18 cellular contexts compared by ENCODE assay signal in the genomic region with DNA sequence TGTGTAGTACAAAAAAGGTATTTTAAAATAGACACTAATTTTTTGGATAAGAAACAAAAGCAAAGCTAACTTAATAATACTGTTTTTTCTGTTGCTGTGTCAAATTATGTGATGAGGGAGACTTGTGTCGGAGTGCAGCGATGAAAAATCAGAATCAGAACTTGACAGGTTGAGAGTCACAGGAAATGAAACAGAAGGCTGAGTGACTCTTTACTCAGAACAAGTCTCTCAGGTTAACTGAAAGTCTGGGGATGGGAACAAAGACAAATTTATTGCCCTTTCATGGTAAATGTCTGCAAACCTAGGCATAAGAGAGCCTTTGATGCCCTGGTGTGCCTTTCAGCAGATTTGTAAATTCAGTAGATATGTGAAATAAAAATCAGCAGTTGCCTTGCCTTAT.
A peak's percentile ranks its signal among the peaks of the same experiment; 100 is the strongest.
DNase-seq lines count a peak whose midpoint lies in the region; ATAC-seq and TF ChIP-seq lines count a peak whose summit lies in the region.
"Had no signal": no experiment of that assay in that cellular context is flagged by ENCODE, and none has a peak within 500 bp of the region (broad histone marks: within the 10 kb centered on the region; RNA-seq: fewer than 3 reads in every experiment).

No MANE protein-coding gene starts in this region.

- no peaks in the 10 kb centered on the region for H3K4me1 ChIP-seq in MM.1S (ENCODE audit: low read length)
- peaks cover 34% of the 10 kb centered on the region for H3K4me1 ChIP-seq in OCI-LY3 (ENCODE audit: low read length)
- H3K4me1 ChIP-seq: SJSA1 had no signal

- no peak overlapping the region for H3K4me2 ChIP-seq in MM.1S (ENCODE audit: low read depth, low read length)
- peak overlapping the region; percentile 52 for H3K4me2 ChIP-seq in OCI-LY3 (ENCODE audit: low read length)
- H3K4me2 ChIP-seq: KMS-11 had no signal

- no peak overlapping the region for H3K4me3 ChIP-seq in MM.1S (ENCODE audit: low read length)
- peak overlapping the region; percentile 20; the same call in 1 of the 2 replicates for H3K4me3 ChIP-seq in OCI-LY3 (ENCODE audit: low read length)
- H3K4me3 ChIP-seq: SJSA1 had no signal

- H2AFZ ChIP-seq in MM.1S (ENCODE audit: low read length) (no peak overlapping the region), OCI-LY3 (ENCODE audit: low read depth, low read length) (no peak overlapping the region)

- no peaks in the 10 kb centered on the region for H3K36me3 ChIP-seq in MM.1S (replicated peaks; ENCODE audit: insufficient read depth, low read length)
- peaks cover 5% of the 10 kb centered on the region for H3K36me3 ChIP-seq in OCI-LY3 (replicated peaks; ENCODE audit: low read depth, low read length)
- H3K36me3 ChIP-seq: SJSA1 had no signal

- H3F3A ChIP-seq in MM.1S (ENCODE audit: insufficient read depth, low read length): no peaks in the 10 kb centered on the region

- no peak overlapping the region for H3K27ac ChIP-seq in MM.1S (ENCODE audit: low read length)
- H3K27ac ChIP-seq in OCI-LY3 (ENCODE audit: low read length): peak overlapping the region; percentile 49
- H3K27ac ChIP-seq: KMS-11, SJSA1 had no signal

- in situ Hi-C loops in KBM-7 (cut with MboI; ENCODE audit: low pct_unique_long_range_greater_than_20kb, low sequenced_read_pairs): no loop called here

- H3K79me2 ChIP-seq in MM.1S (ENCODE audit: low read length) (no peaks in the 10 kb centered on the region), OCI-LY3 (ENCODE audit: low read length) (no peaks in the 10 kb centered on the region)

- H4K20me1 ChIP-seq in MM.1S (ENCODE audit: insufficient read depth, low read length): no peaks in the 10 kb centered on the region
- no peaks in the 10 kb centered on the region for H4K20me1 ChIP-seq in OCI-LY3 (ENCODE audit: insufficient read depth, low read length)

- no peaks in the 10 kb centered on the region for H3K27me3 ChIP-seq in MM.1S (replicated peaks; ENCODE audit: insufficient read depth, low read length)
- H3K27me3 ChIP-seq in OCI-LY3 (ENCODE audit: low read depth, low read length): no peaks in the 10 kb centered on the region
- H3K27me3 ChIP-seq: SJSA1 had no signal

- no peak for TF ChIP-seq CTCF in MM.1S (IDR thresholded peaks at IDR 0.05; ENCODE audit: low read length)
- TF ChIP-seq CTCF in OCI-LY3 (IDR thresholded peaks at IDR 0.05; ENCODE audit: low read depth, low read length): no peak

- no peak for ATAC-seq in HG02852 (IDR thresholded peaks at IDR 0.05; ENCODE audit: unreplicated experiment)

- H3K9me3 ChIP-seq in MM.1S (replicated peaks; ENCODE audit: insufficient read depth, low read length): no peaks in the 10 kb centered on the region
- H3K9me3 ChIP-seq in OCI-LY3 (ENCODE audit: insufficient read depth, low read length): 0 out of 2 replicates have a peak, but pooled peaks cover 2% of the 10 kb centered on the region
- H3K9me3 ChIP-seq: SJSA1 had no signal

- DNase-seq in DMS53 (lab: John Stamatoyannopoulos, UW): peak; percentile 1
- DNase-seq in DMS53 treated with DMSO at 0.1 percent for 48 hours (lab: John Stamatoyannopoulos, UW; ENCODE audit: unreplicated experiment): no peak
- DNase-seq in MM.1S: peak; percentile 11
- DNase-seq in left kidney (ENCODE audit: low read depth, low spot score): peak; percentile 22
- no peak for DNase-seq in KBM-7
- DNase-seq in pons (ENCODE audit: low spot score): no peak
- DNase-seq: 8988T, DMS 273 treated with DMSO at 0.1 percent for 48 hours, GOT3, NCI-H1694, NCI-H345, NCI-H774, SW 1271, T-helper 2 cell had no signal

- no peak overlapping the region for H3K9ac ChIP-seq in MM.1S (ENCODE audit: low read length)
- 0 out of 2 replicates have a peak overlapping the region, but pooled peaks have one; percentile 11 for H3K9ac ChIP-seq in OCI-LY3 (ENCODE audit: low read length)
- H3K9ac ChIP-seq: KMS-11 had no signal

- no peaks in the 10 kb centered on the region for H3K9me2 ChIP-seq in MM.1S (replicated peaks; ENCODE audit: insufficient read depth, low read length)

Comparison
In these comparisons a context has a peak if more than half of its experiments do, and no peak if none do; other contexts are left out.
1. DNase-seq: peak in DMS53 (single experiment), MM.1S (single experiment) and left kidney (single experiment); none in DMS53 treated with DMSO at 0.1 percent for 48 hours (single experiment), KBM-7 (single experiment) and pons (single experiment).